Comparison of ENCODE assay signal across 8 cellular contexts in the genomic region with DNA sequence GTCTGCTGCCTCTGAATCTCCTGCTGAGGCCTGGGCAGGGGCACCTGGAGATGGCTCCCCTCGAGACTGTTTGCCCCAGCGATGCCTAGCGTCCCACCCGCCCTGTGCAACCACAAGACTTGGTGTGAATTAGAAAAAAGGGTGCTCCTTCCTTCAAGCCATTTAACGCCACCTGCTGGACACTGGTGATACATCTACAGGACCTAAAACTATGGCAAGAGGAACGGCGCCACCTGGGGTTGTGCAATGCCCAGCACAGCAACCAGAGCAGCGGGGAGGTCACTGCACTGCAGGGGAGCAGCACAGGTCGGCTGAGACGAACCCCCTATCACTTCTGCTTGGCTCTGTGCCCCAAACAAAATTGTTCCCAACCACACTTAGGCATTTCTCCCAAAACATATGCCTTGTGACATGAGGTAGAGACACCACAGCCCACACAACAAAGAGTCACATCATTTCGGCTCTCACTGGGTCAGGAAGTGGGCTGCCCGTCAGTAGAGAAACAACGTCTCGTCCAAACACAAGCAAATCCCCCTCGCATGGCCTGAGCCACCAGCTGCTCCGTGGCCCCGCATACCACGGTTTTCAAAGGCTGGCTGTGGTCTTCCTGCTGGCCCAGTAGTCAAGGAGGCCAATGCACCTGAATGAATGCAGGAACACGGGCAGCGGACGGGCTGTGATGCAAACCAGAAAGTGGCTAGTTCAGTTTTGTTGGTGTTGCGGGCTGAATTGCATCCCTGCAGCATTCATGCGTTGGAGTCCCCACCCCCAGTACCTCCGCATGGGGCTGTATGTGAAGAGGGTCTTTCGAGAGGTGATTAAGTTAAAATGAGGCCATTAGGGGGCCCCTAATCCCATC.
DNase-seq lines count a peak whose midpoint lies in the region; ATAC-seq, FAIRE-seq and TF ChIP-seq lines count a peak whose summit lies in the region.

No MANE protein-coding gene starts in this region.

- FAIRE-seq in HTR-8/SVneo (lab: Jason Lieb, UNC) = no peak

- peaks cover 7% of the 10 kb centered on the region for H3K9me3 ChIP-seq in left ventricle myocardium inferior (replicated peaks)

- H3K4me1 Mint-ChIP-seq in activated T-helper 2 cell treated with anti-CD3 and anti-CD28 coated beads, Interferon-gamma antibody, Interleukin-2, Interleukin-4, amounts not matched to agents 10 μg/mL and 5 μg/mL and 100 μg/mL, durations not matched to agents 14 hours and 24 hours and 36 hours (ENCODE audit: low read depth) = no peaks in the 10 kb centered on the region

- TF ChIP-seq CTCF in left ventricle myocardium inferior (IDR thresholded peaks at IDR 0.05; ENCODE audit: borderline replicate concordance) = peak; percentile 64

- no peaks in the 10 kb centered on the region for H3K27me3 Mint-ChIP-seq in activated T-helper 2 cell treated with anti-CD3 and anti-CD28 coated beads, Interferon-gamma antibody, Interleukin-2, Interleukin-4, amounts not matched to agents 10 μg/mL and 5 μg/mL and 100 μg/mL, durations not matched to agents 14 hours and 24 hours and 36 hours (ENCODE audit: low read depth)

- H3K36me3 ChIP-seq in left ventricle myocardium inferior = no peaks in the 10 kb centered on the region

- H3K9me3 Mint-ChIP-seq in activated T-helper 2 cell treated with anti-CD3 and anti-CD28 coated beads, Interferon-gamma antibody, Interleukin-2, Interleukin-4, amounts not matched to agents 10 μg/mL and 5 μg/mL and 100 μg/mL, durations not matched to agents 14 hours and 24 hours and 36 hours = no peaks in the 10 kb centered on the region

- ATAC-seq in sciatic nerve (peak; percentile 88), HG03354 (IDR thresholded peaks at IDR 0.05; ENCODE audit: poor library complexity, severe bottlenecking, unreplicated experiment) (no peak), HG03457 (IDR thresholded peaks at IDR 0.05; ENCODE audit: unreplicated experiment) (no peak)

- H3K4me3 ChIP-seq in left ventricle myocardium inferior = no peak overlapping the region

- H3K4me3 Mint-ChIP-seq in activated T-helper 2 cell treated with anti-CD3 and anti-CD28 coated beads, Interferon-gamma antibody, Interleukin-2, Interleukin-4, amounts not matched to agents 10 μg/mL and 5 μg/mL and 100 μg/mL, durations not matched to agents 14 hours and 24 hours and 36 hours (ENCODE audit: low read depth) = no peak overlapping the region

- DNase-seq in DMS153 (lab: John Stamatoyannopoulos, UW) (peak; percentile 82), HTR-8/SVneo (ENCODE audit: insufficient read length, low spot score) (peak; percentile 68), NCI-H748 treated with DMSO at 0.1 percent for 48 hours (lab: John Stamatoyannopoulos, UW) (peak; percentile 87), left ventricle myocardium inferior (peak; percentile 22), sciatic nerve (ENCODE audit: low spot score) (peak; percentile 80)
- peak; percentile 12 for DNase-seq in activated T-helper 2 cell treated with anti-CD3 and anti-CD28 coated beads, Interferon-gamma antibody, Interleukin-2, Interleukin-4, amounts not matched to agents 10 μg/mL and 5 μg/mL and 100 μg/mL, durations not matched to agents 14 hours and 24 hours and 36 hours (ENCODE audit: low spot score)

- H3K27ac ChIP-seq in left ventricle myocardium inferior (replicated peaks) = no peak overlapping the region

- no peak overlapping the region for H3K27ac Mint-ChIP-seq in activated T-helper 2 cell treated with anti-CD3 and anti-CD28 coated beads, Interferon-gamma antibody, Interleukin-2, Interleukin-4, amounts not matched to agents 10 μg/mL and 5 μg/mL and 100 μg/mL, durations not matched to agents 14 hours and 24 hours and 36 hours

- H3K4me1 ChIP-seq in left ventricle myocardium inferior = no peaks in the 10 kb centered on the region

- no peaks in the 10 kb centered on the region for H3K36me3 Mint-ChIP-seq in activated T-helper 2 cell treated with anti-CD3 and anti-CD28 coated beads, Interferon-gamma antibody, Interleukin-2, Interleukin-4, amounts not matched to agents 10 μg/mL and 5 μg/mL and 100 μg/mL, durations not matched to agents 14 hours and 24 hours and 36 hours (ENCODE audit: low read depth)

- peaks cover 48% of the 10 kb centered on the region for H3K27me3 ChIP-seq in left ventricle myocardium inferior (ENCODE audit: low read depth)

- intact Hi-C loops in activated T-helper 2 cell treated with anti-CD3 and anti-CD28 coated beads, Interferon-gamma antibody, Interleukin-2, Interleukin-4, amounts not matched to agents 10 μg/mL and 5 μg/mL and 100 μg/mL, durations not matched to agents 14 hours and 24 hours and 36 hours (cut with micrococcal nuclease) = no loop called here
- intact Hi-C loops in left ventricle myocardium inferior (cut with micrococcal nuclease) (no loop called here), sciatic nerve (cut with DNase I) (no loop called here)

Comparison
In these comparisons a context has a peak if more than half of its experiments do, and no peak if none do; other contexts are left out.
1. DNase-seq: peak in every context shown above with its lines; median percentile 87 in NCI-H748 treated with DMSO at 0.1 percent for 48 hours; 82 in DMS153; 80 in sciatic nerve; 68 in HTR-8/SVneo; 22 in left ventricle myocardium inferior; 12 in activated T-helper 2 cell treated with anti-CD3 and anti-CD28 coated beads, Interferon-gamma antibody, Interleukin-2, Interleukin-4, amounts not matched to agents 10 μg/mL and 5 μg/mL and 100 μg/mL, durations not matched to agents 14 hours and 24 hours and 36 hours.